Comparison of ENCODE assay signal across 8 cellular contexts in genomic region chr12:10363922-10364838, GRCh38. TPM values are rescaled to one million over a fixed set of nuclear protein-coding genes. Genes with fewer than 3 reads are reported as not detected.
DNase-seq lines count a peak whose midpoint lies in the region; TF ChIP-seq lines count a peak whose summit lies in the region.

No MANE protein-coding gene starts in this region.

- H3K9ac ChIP-seq in H9 (ENCODE audit: extremely low read depth, insufficient read length, low read length) (peak overlapping the region; percentile 20), mucosa of stomach (ENCODE audit: low read length) (peak overlapping the region; percentile 85)

- H2BK12ac ChIP-seq in H9 (ENCODE audit: insufficient read length, low read depth, low read length), result peak overlapping the region; percentile 72

- no peak overlapping the region for H3T11ph ChIP-seq in H9 (ENCODE audit: low read length)

- H3K36me3 ChIP-seq in esophagus (ENCODE audit: control insufficient read depth in 2 of 2, insufficient read depth in 2 of 2, low read length in 1 of 2), result no peaks in the 10 kb centered on the region
- H3K36me3 ChIP-seq in mucosa of stomach (ENCODE audit: control insufficient read depth, insufficient read depth, low read length), result no peaks in the 10 kb centered on the region

- H3K4ac ChIP-seq in H9 (ENCODE audit: low read depth, low read length), result no peak overlapping the region

- H3K36me3 Mint-ChIP-seq in H9 (ENCODE audit: insufficient read depth in 1 of 3, low read depth in 3 of 3), result peaks cover 3 to 14% (median 8%) of the 10 kb centered on the region in 3 experiments; a peak in 5 of 7 replicates

- no peaks in the 10 kb centered on the region for H4K20me1 ChIP-seq in H9 (ENCODE audit: control insufficient read depth, insufficient read depth, insufficient read length)

- H3K27me3 ChIP-seq in H9 (ENCODE audit: insufficient read depth, low read length), result no peaks in the 10 kb centered on the region
- no peaks in the 10 kb centered on the region for H3K27me3 ChIP-seq in esophagus (ENCODE audit: control insufficient read depth in 1 of 2, insufficient read depth in 2 of 2, low read length in 2 of 2)
- H3K27me3 ChIP-seq in mucosa of stomach (ENCODE audit: control insufficient read depth, insufficient read depth, low read length), result no peaks in the 10 kb centered on the region

- no peaks in the 10 kb centered on the region for H3K9me3 ChIP-seq in H9 (ENCODE audit: control insufficient read depth, low read depth, low read length)
- no peaks in the 10 kb centered on the region for H3K9me3 ChIP-seq in esophagus (ENCODE audit: control insufficient read depth in 2 of 2, insufficient read depth in 1 of 2, low read depth in 1 of 2, low read length in 1 of 2)
- no peaks in the 10 kb centered on the region for H3K9me3 ChIP-seq in mucosa of stomach (ENCODE audit: control insufficient read depth, low read length)

- no peak for TF ChIP-seq CTCF in H9 (conservative IDR thresholded peaks at IDR 0.05)
- TF ChIP-seq CTCF in LNCaP clone FGC (IDR thresholded peaks at IDR 0.05; ENCODE audit: control insufficient read depth, extremely low read depth, insufficient read depth), result no peak
- TF ChIP-seq CTCF in VCaP (conservative IDR thresholded peaks at IDR 0.05), result no peak

- H2BK15ac ChIP-seq in H9 (ENCODE audit: low read depth, low read length), result 0 out of 2 replicates have a peak overlapping the region, but pooled peaks have one; percentile 25

- no peaks in the 10 kb centered on the region for H3K79me2 ChIP-seq in H9 (ENCODE audit: insufficient read depth, low read length)

- H3K23me2 ChIP-seq in H9 (ENCODE audit: insufficient read length, low read depth, low read length, poor library complexity, severe bottlenecking), result peaks cover 12% of the 10 kb centered on the region

- peak overlapping the region; percentile 79 for H4K5ac ChIP-seq in H9 (ENCODE audit: insufficient read length, low read depth, low read length)

- no peak overlapping the region for H2BK20ac ChIP-seq in H9 (ENCODE audit: low read depth, low read length, poor library complexity, severe bottlenecking)

- peak; percentile 41 for DNase-seq in stimulated activated CD4-positive, alpha-beta T cell treated with anti-CD3 and anti-CD28 coated beads, Interleukin-15, amount 100 ng/mL, for 24 hours
- no peak for DNase-seq in stimulated activated CD4-positive, alpha-beta T cell treated with anti-CD3 and anti-CD28 coated beads, Interleukin-1b, Interleukin-23, amount 100 ng/mL, for 48 hours
- no peak for DNase-seq in H9
- DNase-seq in LNCaP clone FGC (ENCODE audit: low read depth), result no peak
- DNase-seq in HuH-7 (ENCODE audit: low spot score), result no peak

- no peak overlapping the region for H3K4me3 Mint-ChIP-seq in H9

- H3K27ac Mint-ChIP-seq in H9, result no peak overlapping the region

- peaks cover 20 to 37% of the 10 kb centered on the region in 2 experiments for H3K4me1 Mint-ChIP-seq in H9

- no CpG with 5 or more reads among the region's 19 CpGs for WGBS in H9 (ENCODE audit: extremely low coverage, insufficient read length, low lambda C conversion rate)
- WGBS in esophagus, 2 donors, result 13 to 14% methylated on average over 19 of the region's 19 CpGs

- H2BK5ac ChIP-seq in H9 (ENCODE audit: insufficient read length, low read length), result no peak overlapping the region

- H3K56ac ChIP-seq in H9 (ENCODE audit: insufficient read length, low read depth, low read length), result peak overlapping the region; percentile 9

- no peak overlapping the region for H3K23ac ChIP-seq in H9 (ENCODE audit: insufficient read length, low read depth, low read length)

- H3K27ac ChIP-seq in H9 (ENCODE audit: insufficient read length, low read depth, low read length) (peak overlapping the region; percentile 15), VCaP (peak overlapping the region; percentile 96), esophagus (ENCODE audit: low read depth in 2 of 2, low read length in 1 of 2) (peak overlapping the region; percentile 96)

- no peaks in the 10 kb centered on the region for H3K79me1 ChIP-seq in H9 (ENCODE audit: insufficient read depth, low read depth, low read length, poor library complexity, severe bottlenecking)

- H3K14ac ChIP-seq in H9 (ENCODE audit: insufficient read depth, low read length), result peak overlapping the region; percentile 84

- H3K4me3 ChIP-seq in LNCaP clone FGC (ENCODE audit: low read depth, low read length) (peak overlapping the region; percentile 66), esophagus (ENCODE audit: low read depth in 1 of 2, low read length in 2 of 2) (peak overlapping the region; percentile 51 to 68), mucosa of stomach (ENCODE audit: low read length) (peak overlapping the region; percentile 68)

- H3K18ac ChIP-seq in H9 (ENCODE audit: insufficient read length, low read depth, low read length), result peak overlapping the region; percentile 82

- H2BK120ac ChIP-seq in H9 (ENCODE audit: low read depth, low read length, poor library complexity, severe bottlenecking), result no peak overlapping the region

- H3K4me2 ChIP-seq in H9 (ENCODE audit: insufficient read depth, insufficient read length, low read length), result peak overlapping the region; percentile 99

- H2AFZ ChIP-seq in H9 (ENCODE audit: low read length), result peak overlapping the region; percentile 14

- no peak overlapping the region for H2AK5ac ChIP-seq in H9 (ENCODE audit: insufficient read length, low read length)

- H4K8ac ChIP-seq in H9 (replicated peaks; ENCODE audit: insufficient read length, low read depth, low read length), result no peak overlapping the region

- H4K91ac ChIP-seq in H9 (ENCODE audit: insufficient read length, low read depth, low read length), result peak overlapping the region; percentile 9

- peaks cover 4 to 10% of the 10 kb centered on the region in 2 experiments; a peak in 3 of 5 replicates for H3K9me3 Mint-ChIP-seq in H9

- H3K27me3 Mint-ChIP-seq in H9 (ENCODE audit: low read depth), result no peaks in the 10 kb centered on the region; the same call in 1 of the 2 replicates

- H3K4me1 ChIP-seq in H9 (ENCODE audit: insufficient read depth, low read length) (peaks cover 15% of the 10 kb centered on the region; the same call in 1 of the 2 replicates), esophagus (ENCODE audit: control insufficient read depth in 2 of 2, insufficient read depth in 2 of 2, low read length in 1 of 2) (peaks cover 0 to 5% of the 10 kb centered on the region in 2 donors), mucosa of stomach (ENCODE audit: control insufficient read depth, insufficient read depth, low read length) (peaks cover 45% of the 10 kb centered on the region)

RNA-seq across cellular contexts. Expression of gene KLRK1, which starts 25.7 kb away (rescaled TPM):
- total RNA-seq in H9 (2021), result not detected in 2 replicates
- polyA plus RNA-seq in esophagus, result 1 to 10 TPM; 2.7 to 3.8 TPM

RNA-seq across cellular contexts. Expression of gene KLRC4, which starts 45.4 kb away (rescaled TPM):
- not detected in 2 replicates for total RNA-seq in H9 (2021)
- under 1 TPM in 1 of 2 donors, not detected in 1; 0.04 TPM for polyA plus RNA-seq in esophagus

RNA-seq across cellular contexts. Expression of gene KLRC3, which starts 56.2 kb away (rescaled TPM):
- not detected in 2 replicates for total RNA-seq in H9 (2021)
- under 1 TPM; 0.06 to 0.18 TPM for polyA plus RNA-seq in esophagus

RNA-seq across cellular contexts. Expression of gene KLRD1, which starts 56.5 kb away (rescaled TPM):
- not detected in 2 replicates for total RNA-seq in H9 (2021)
- under 1 TPM; 0.16 to 0.46 TPM for polyA plus RNA-seq in esophagus

Comparison
In these comparisons a context has a peak if more than half of its experiments do, and no peak if none do; other contexts are left out.
1. H3K27ac ChIP-seq: peak in every context shown above with its lines; median percentile 96 in VCaP; 96 in esophagus; 15 in H9.